8 cellular contexts compared by ENCODE assay signal in the genomic region with DNA sequence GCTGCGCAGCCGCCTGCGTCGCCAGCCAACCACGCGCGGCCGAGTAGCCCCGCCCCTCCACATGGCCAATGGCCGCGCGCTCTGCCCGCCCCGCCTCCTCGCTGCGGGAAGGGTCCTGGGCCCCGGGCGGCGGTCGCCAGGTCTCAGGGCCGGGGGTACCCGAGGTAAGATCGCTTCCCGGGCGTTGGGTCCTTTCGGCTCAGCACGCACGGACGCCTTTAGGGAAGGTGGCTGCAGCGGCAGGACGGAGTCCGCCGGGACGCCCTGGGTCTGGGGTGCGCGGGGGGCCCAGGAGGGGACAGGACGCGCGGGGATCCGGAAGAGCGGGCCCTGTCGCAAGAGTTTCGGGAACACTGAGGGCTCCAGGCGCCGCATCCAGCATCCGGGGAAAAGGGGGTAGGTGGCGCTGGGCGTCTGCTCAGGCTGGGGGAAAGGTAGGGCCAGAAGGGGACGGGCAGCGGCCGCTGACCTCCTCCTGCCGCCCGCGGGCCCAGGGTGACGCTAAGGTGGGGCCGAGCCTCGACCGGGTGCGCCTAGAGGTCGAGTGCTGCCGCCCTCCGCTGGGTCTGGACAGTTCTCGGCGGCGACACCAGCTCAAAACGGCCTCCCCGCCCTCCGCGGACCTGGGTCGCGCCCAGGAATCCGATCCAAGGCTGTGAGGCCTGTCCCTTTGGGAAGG. TPM values are rescaled to one million over a fixed set of nuclear protein-coding genes. Genes with fewer than 3 reads are reported as not detected.
DNase-seq lines count a peak whose midpoint lies in the region; ATAC-seq and TF ChIP-seq lines count a peak whose summit lies in the region.

A gene (plus strand): TSS at position 95 of the 679 bp plus-strand sequence. CDS start 7,791 bp downstream, outside the sequence.

- peak within 1 kb of the TSS; percentile 87 to 93 for H3K27ac ChIP-seq in left lung

- H3K9me3 ChIP-seq in left lung, result no peaks in the 10 kb centered on the region

- CTCF ChIA-PET in BJ (lab: Yijun Ruan, JAX), result interaction anchor here (0.7 kb wide), 1 partner anchor 29 kb away, joined by 3 read pairs; no protein-coding TSS in a partner anchor

- no peaks in the 10 kb centered on the region for H3K27me3 ChIP-seq in BJ (ENCODE audit: control insufficient read depth, insufficient read depth, low read length)
- no peaks in the 10 kb centered on the region for H3K27me3 ChIP-seq in left lung

- peaks cover 1% of the 10 kb centered on the region for H3K36me3 ChIP-seq in BJ (ENCODE audit: control insufficient read depth, insufficient read depth, low read length)
- H3K36me3 ChIP-seq in left lung, result no peaks in the 10 kb centered on the region

- ATAC-seq in HG03439 (IDR thresholded peaks at IDR 0.05; ENCODE audit: unreplicated experiment) (peak; percentile 85), left lung (peak; percentile 99)

- no peak for DNase-seq in BJ (ENCODE audit: low read depth)
- peak; percentile 85 for DNase-seq in GM19238 (ENCODE audit: insufficient read length, low spot score)
- DNase-seq in NCI-H526 (lab: John Stamatoyannopoulos, UW), result peak; percentile 74 to 96
- peak; percentile 70 to 77 for DNase-seq in activated CD4-positive, alpha-beta T cell treated with anti-CD3 and anti-CD28 coated beads, Interleukin-2, amount 50 U/mL, for 24 hours (ENCODE audit: low read depth in 1 of 2, low spot score in 1 of 2)
- peak; percentile 68 for DNase-seq in dedifferentiated amniotic fluid mesenchymal stem cell (ENCODE audit: extremely low spot score)
- DNase-seq in left lung, result peak; percentile 89 to 97
- DNase-seq in stimulated activated CD4-positive, alpha-beta T cell treated with anti-CD3 and anti-CD28 coated beads, Interleukin-2, amount 100 ng/mL, for 4 hours (ENCODE audit: low read depth), result peak; percentile 72

- intact Hi-C loops in left lung (cut with DNase I), result no loop called here

- peaks cover 10 to 37% of the 10 kb centered on the region in 2 donors for H3K4me1 ChIP-seq in left lung

- H3K4me3 ChIP-seq in BJ (ENCODE audit: low read depth, low read length) (peak within 1 kb of the TSS; percentile 73), left lung (peak within 1 kb of the TSS; percentile 99)

- POLR2A ChIA-PET in BJ (lab: Charles Lee), result no interaction called here

- TF ChIP-seq CTCF in BJ (IDR thresholded peaks at IDR 0.05; ENCODE audit: insufficient read depth, low read depth, low read length) (no peak), left lung (IDR thresholded peaks at IDR 0.05) (no peak)

RNA-seq across cellular contexts. Expression of the gene that starts here (rescaled TPM):
- polyA plus RNA-seq in BJ (2011; rRNA removed), result 14.8 and 17.4 TPM in 2 replicates
- polyA minus RNA-seq in BJ (2011; rRNA and poly(A)+ RNA removed), result 31.2 and 32.9 TPM in 2 replicates
- total RNA-seq in left lung, result 10 to 100 TPM; 37.3 to 38.7 TPM
